11 cellular contexts compared by ENCODE assay signal in the genomic region with DNA sequence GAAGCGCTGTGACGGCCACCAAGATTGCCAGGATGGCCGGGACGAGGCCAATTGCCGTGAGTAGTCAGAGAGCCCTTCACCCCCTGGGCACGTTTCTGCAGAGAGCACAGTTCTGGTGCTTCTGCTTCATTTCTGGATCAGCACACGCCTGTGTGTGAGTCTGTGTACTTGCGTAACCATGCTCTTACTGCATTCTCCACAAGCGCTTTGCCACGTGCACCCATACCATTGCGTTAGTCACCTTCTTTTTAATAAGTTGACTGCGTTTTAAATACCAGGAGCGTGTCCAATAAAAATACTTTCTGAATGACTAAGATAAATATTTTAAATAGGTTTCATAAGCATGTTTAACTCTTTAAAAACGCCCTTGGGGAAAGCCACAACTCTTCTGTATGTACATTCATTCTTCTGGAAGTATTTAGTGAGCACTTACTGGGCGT.
A peak's percentile ranks its signal among the peaks of the same experiment; 100 is the strongest.
DNase-seq lines count a peak whose midpoint lies in the region; ATAC-seq and TF ChIP-seq lines count a peak whose summit lies in the region.
"Had no signal": no experiment of that assay in that cellular context is flagged by ENCODE, and none has a peak within 500 bp of the region (broad histone marks: within the 10 kb centered on the region; RNA-seq: fewer than 3 reads in every experiment).

No MANE protein-coding gene starts in this region.

- no peak for TF ChIP-seq CTCF in fibroblast of villous mesenchyme (IDR thresholded peaks at IDR 0.05; ENCODE audit: insufficient read depth, low read depth, low read length)

- ATAC-seq in HG02884 (IDR thresholded peaks at IDR 0.05; ENCODE audit: unreplicated experiment), result no peak

- H3K4me3 ChIP-seq in SK-N-MC (no peak overlapping the region), fibroblast of villous mesenchyme (ENCODE audit: low read depth, low read length) (no peak overlapping the region), skeletal muscle cell (ENCODE audit: low read depth, low read length) (no peak overlapping the region)
- H3K4me3 ChIP-seq: coronary artery had no signal

- no peaks in the 10 kb centered on the region for H3K36me3 ChIP-seq in SK-N-MC (ENCODE audit: insufficient read depth, low read length)

- no peaks in the 10 kb centered on the region for H3K9me3 ChIP-seq in SK-N-MC (ENCODE audit: low read depth, low read length)

- H3K9ac ChIP-seq in SK-N-MC (ENCODE audit: insufficient read length), result no peak overlapping the region

- DNase-seq in HCEC 1CT (peak; percentile 99), SK-N-MC (ENCODE audit: low read depth, low spot score) (peak; percentile 20), fibroblast of villous mesenchyme (ENCODE audit: low read depth) (peak; percentile 99), skeletal muscle cell (ENCODE audit: low read depth) (peak; percentile 97), CD1c-positive myeloid dendritic cell (ENCODE audit: extremely low spot score) (no peak), HuH-7 (ENCODE audit: low spot score) (no peak)
- DNase-seq in activated T-cell treated with anti-CD3 and anti-CD28 coated beads, Interleukin-2, amount 50 U/mL, for 1 hour, result no peak
- DNase-seq: activated CD4-positive, alpha-beta memory T cell treated with anti-CD3 and anti-CD28 coated beads, Interleukin-2, amount 10 ng/mL, durations not matched to agents 7 days and 5 days; NK-92 treated with Interleukin-12 subunit alpha and Interleukin-12 subunit beta, amount 100 ng/mL, for 24 hours had no signal

- H3K27ac ChIP-seq in SK-N-MC, result no peak overlapping the region
- H3K27ac ChIP-seq: coronary artery had no signal

Comparison
In these comparisons a context has a peak if more than half of its experiments do, and no peak if none do; other contexts are left out.
1. DNase-seq: peak in HCEC 1CT (single experiment), SK-N-MC (single experiment), fibroblast of villous mesenchyme (single experiment) and skeletal muscle cell (single experiment); none in CD1c-positive myeloid dendritic cell (single experiment), activated T-cell treated with anti-CD3 and anti-CD28 coated beads, Interleukin-2, amount 50 U/mL, for 1 hour (single experiment) and HuH-7 (single experiment).